1 cellular context compared by ENCODE assay signal in genomic region chr2:168976034-168976654, GRCh38.
A peak's percentile ranks its signal among the peaks of the same experiment; 100 is the strongest.
TF ChIP-seq lines count a peak whose summit lies in the region.

No MANE protein-coding gene starts in this region.

TF ChIP-seq in K562, 482 proteins besides CTCF, POLR2A, EP300 and RAD21 (continued from another document and continues in another):
- no peak for TF ChIP-seq ZNF655 (CRISPR knock-in tag; IDR thresholded peaks at IDR 0.05)
- TF ChIP-seq EHMT2 (IDR thresholded peaks at IDR 0.05) = peak; percentile 94
- no peak for TF ChIP-seq ZNF444 (CRISPR knock-in tag; IDR thresholded peaks at IDR 0.05)
- TF ChIP-seq ZNF133 (CRISPR knock-in tag; IDR thresholded peaks at IDR 0.05) = no peak
- no peak for TF ChIP-seq UBTF (IDR thresholded peaks at IDR 0.05; ENCODE audit: borderline replicate concordance in 1 of 2, low read depth in 2 of 2, low read length in 2 of 2)
- TF ChIP-seq, protein P1, sequence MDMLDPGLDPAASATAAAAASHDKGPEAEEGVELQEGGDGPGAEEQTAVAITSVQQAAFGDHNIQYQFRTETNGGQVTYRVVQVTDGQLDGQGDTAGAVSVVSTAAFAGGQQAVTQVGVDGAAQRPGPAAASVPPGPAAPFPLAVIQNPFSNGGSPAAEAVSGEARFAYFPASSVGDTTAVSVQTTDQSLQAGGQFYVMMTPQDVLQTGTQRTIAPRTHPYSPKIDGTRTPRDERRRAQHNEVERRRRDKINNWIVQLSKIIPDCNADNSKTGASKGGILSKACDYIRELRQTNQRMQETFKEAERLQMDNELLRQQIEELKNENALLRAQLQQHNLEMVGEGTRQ (CRISPR knock-in tag; IDR thresholded peaks at IDR 0.05) = 0 out of 2 replicates have a peak, but pooled peaks have one; percentile 30
- TF ChIP-seq, protein P2, sequence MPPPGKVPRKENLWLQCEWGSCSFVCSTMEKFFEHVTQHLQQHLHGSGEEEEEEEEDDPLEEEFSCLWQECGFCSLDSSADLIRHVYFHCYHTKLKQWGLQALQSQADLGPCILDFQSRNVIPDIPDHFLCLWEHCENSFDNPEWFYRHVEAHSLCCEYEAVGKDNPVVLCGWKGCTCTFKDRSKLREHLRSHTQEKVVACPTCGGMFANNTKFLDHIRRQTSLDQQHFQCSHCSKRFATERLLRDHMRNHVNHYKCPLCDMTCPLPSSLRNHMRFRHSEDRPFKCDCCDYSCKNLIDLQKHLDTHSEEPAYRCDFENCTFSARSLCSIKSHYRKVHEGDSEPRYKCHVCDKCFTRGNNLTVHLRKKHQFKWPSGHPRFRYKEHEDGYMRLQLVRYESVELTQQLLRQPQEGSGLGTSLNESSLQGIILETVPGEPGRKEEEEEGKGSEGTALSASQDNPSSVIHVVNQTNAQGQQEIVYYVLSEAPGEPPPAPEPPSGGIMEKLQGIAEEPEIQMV (tag; conservative IDR thresholded peaks at IDR 0.05; ENCODE audit: low read depth) = peak; percentile 44; the same call in 1 of the 2 replicates
- TF ChIP-seq SAP30 (IDR thresholded peaks at IDR 0.05; ENCODE audit: borderline replicate concordance, insufficient read depth, low read depth, low read length, poor library complexity, severe bottlenecking) = no peak
- no peak for TF ChIP-seq ESRRB (CRISPR knock-in tag; IDR thresholded peaks at IDR 0.05; ENCODE audit: borderline replicate concordance)
- TF ChIP-seq, protein P3, sequence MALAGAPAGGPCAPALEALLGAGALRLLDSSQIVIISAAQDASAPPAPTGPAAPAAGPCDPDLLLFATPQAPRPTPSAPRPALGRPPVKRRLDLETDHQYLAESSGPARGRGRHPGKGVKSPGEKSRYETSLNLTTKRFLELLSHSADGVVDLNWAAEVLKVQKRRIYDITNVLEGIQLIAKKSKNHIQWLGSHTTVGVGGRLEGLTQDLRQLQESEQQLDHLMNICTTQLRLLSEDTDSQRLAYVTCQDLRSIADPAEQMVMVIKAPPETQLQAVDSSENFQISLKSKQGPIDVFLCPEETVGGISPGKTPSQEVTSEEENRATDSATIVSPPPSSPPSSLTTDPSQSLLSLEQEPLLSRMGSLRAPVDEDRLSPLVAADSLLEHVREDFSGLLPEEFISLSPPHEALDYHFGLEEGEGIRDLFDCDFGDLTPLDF (CRISPR knock-in tag; IDR thresholded peaks at IDR 0.05) = no peak
- peak; percentile 94 to 99 for TF ChIP-seq ARNT (IDR thresholded peaks at IDR 0.05)
- TF ChIP-seq MTF1 (CRISPR knock-in tag; IDR thresholded peaks at IDR 0.05; ENCODE audit: borderline replicate concordance) = no peak
- TF ChIP-seq REST (CRISPR knock-in tag; IDR thresholded peaks at IDR 0.05; ENCODE audit: low read depth) = no peak
- TF ChIP-seq, protein P4, sequence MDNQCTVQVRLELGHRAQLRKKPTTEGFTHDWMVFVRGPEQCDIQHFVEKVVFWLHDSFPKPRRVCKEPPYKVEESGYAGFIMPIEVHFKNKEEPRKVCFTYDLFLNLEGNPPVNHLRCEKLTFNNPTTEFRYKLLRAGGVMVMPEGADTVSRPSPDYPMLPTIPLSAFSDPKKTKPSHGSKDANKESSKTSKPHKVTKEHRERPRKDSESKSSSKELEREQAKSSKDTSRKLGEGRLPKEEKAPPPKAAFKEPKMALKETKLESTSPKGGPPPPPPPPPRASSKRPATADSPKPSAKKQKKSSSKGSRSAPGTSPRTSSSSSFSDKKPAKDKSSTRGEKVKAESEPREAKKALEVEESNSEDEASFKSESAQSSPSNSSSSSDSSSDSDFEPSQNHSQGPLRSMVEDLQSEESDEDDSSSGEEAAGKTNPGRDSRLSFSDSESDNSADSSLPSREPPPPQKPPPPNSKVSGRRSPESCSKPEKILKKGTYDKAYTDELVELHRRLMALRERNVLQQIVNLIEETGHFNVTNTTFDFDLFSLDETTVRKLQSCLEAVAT (IDR thresholded peaks at IDR 0.05) = peak in 1 of 2 experiments; percentile 87; a peak in 2 of 4 replicates
- no peak for TF ChIP-seq PCBP1 (IDR thresholded peaks at IDR 0.05; ENCODE audit: low read depth, low read length, poor library complexity, severe bottlenecking)
- no peak for TF ChIP-seq LARP7 (IDR thresholded peaks at IDR 0.05)
- TF ChIP-seq TCF15 (CRISPR knock-in tag; IDR thresholded peaks at IDR 0.05) = no peak
- peak; percentile 83 for TF ChIP-seq ZNF766 (CRISPR knock-in tag; conservative IDR thresholded peaks at IDR 0.05)
- TF ChIP-seq ZNF41 (CRISPR knock-in tag; conservative IDR thresholded peaks at IDR 0.05) = no peak
- TF ChIP-seq JUND (IDR thresholded peaks at IDR 0.05; ENCODE audit: borderline replicate concordance, low read depth, low read length) = peak; percentile 92
- peak; percentile 90; the same call in 2 of the 3 replicates for TF ChIP-seq JUND (tag; IDR thresholded peaks at IDR 0.05; ENCODE audit: borderline replicate concordance, low read depth, low read length)
- TF ChIP-seq RFX5 (IDR thresholded peaks at IDR 0.05; ENCODE audit: low read depth, low read length) = no peak
- TF ChIP-seq DPF2 (IDR thresholded peaks at IDR 0.05) = peak; percentile 100
- TF ChIP-seq ZNF224 (CRISPR knock-in tag; IDR thresholded peaks at IDR 0.05) = peak; percentile 69; the same call in 1 of the 2 replicates
- peak in 1 of 2 experiments; percentile 96; a peak in 2 of 4 replicates for TF ChIP-seq NONO (IDR thresholded peaks at IDR 0.05; ENCODE audit: low read depth in 2 of 2, low read length in 1 of 2)
- peak; percentile 98 for TF ChIP-seq CEBPB (tag; IDR thresholded peaks at IDR 0.05)
- TF ChIP-seq ZNF24 (IDR thresholded peaks at IDR 0.05) = peak; percentile 69
- TF ChIP-seq, protein P5, sequence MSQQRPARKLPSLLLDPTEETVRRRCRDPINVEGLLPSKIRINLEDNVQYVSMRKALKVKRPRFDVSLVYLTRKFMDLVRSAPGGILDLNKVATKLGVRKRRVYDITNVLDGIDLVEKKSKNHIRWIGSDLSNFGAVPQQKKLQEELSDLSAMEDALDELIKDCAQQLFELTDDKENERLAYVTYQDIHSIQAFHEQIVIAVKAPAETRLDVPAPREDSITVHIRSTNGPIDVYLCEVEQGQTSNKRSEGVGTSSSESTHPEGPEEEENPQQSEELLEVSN (IDR thresholded peaks at IDR 0.05; ENCODE audit: borderline replicate concordance in 1 of 2, extremely low read depth in 1 of 2, insufficient read depth in 1 of 2, insufficient read length in 1 of 2, low read depth in 1 of 2, low read length in 1 of 2, poor library complexity in 1 of 2, severe bottlenecking in 1 of 2) = no peak
- 0 out of 2 replicates have a peak, but pooled peaks have one; percentile 33 for TF ChIP-seq USF1 (CRISPR knock-in tag; IDR thresholded peaks at IDR 0.05)
- TF ChIP-seq HNRNPK (IDR thresholded peaks at IDR 0.05; ENCODE audit: low read depth, low read length, poor library complexity, severe bottlenecking) = no peak
- TF ChIP-seq CREBBP (IDR thresholded peaks at IDR 0.05; ENCODE audit: low read depth, low read length) = no peak
- TF ChIP-seq XRCC3 (IDR thresholded peaks at IDR 0.05) = no peak
- no peak; a peak in 1 of 4 replicates for TF ChIP-seq FOXA3 (CRISPR knock-in tag; conservative IDR thresholded peaks at IDR 0.05 in 1 of 2, IDR thresholded peaks at IDR 0.05 in 1 of 2)
- no peak for TF ChIP-seq XRCC5 (IDR thresholded peaks at IDR 0.05; ENCODE audit: low read depth, low read length)
- TF ChIP-seq BRD4 (IDR thresholded peaks at IDR 0.05) = no peak
- TF ChIP-seq PML (IDR thresholded peaks at IDR 0.05; ENCODE audit: low read length) = peak; percentile 99
- no peak for TF ChIP-seq SNAPC5 (CRISPR knock-in tag; IDR thresholded peaks at IDR 0.05)
- no peak; the same call in 1 of the 2 replicates for TF ChIP-seq ZNF445 (CRISPR knock-in tag; IDR thresholded peaks at IDR 0.05; ENCODE audit: low read depth)
- TF ChIP-seq, protein P6, sequence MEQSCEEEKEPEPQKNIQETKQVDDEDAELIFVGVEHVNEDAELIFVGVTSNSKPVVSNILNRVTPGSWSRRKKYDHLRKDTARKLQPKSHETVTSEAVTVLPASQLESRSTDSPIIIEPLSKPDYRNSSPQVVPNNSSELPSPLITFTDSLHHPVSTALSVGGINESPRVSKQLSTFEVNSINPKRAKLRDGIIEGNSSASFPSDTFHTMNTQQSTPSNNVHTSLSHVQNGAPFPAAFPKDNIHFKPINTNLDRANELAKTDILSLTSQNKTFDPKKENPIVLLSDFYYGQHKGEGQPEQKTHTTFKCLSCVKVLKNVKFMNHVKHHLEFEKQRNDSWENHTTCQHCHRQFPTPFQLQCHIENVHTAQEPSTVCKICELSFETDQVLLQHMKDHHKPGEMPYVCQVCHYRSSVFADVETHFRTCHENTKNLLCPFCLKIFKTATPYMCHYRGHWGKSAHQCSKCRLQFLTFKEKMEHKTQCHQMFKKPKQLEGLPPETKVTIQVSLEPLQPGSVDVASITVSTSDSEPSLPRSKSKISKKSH (CRISPR knock-in tag; IDR thresholded peaks at IDR 0.05) = no peak
- TF ChIP-seq MCM3 (IDR thresholded peaks at IDR 0.05) = no peak
- peak; percentile 90 for TF ChIP-seq KAT7 (CRISPR knock-in tag; IDR thresholded peaks at IDR 0.05; ENCODE audit: borderline replicate concordance)
- TF ChIP-seq, protein P7, sequence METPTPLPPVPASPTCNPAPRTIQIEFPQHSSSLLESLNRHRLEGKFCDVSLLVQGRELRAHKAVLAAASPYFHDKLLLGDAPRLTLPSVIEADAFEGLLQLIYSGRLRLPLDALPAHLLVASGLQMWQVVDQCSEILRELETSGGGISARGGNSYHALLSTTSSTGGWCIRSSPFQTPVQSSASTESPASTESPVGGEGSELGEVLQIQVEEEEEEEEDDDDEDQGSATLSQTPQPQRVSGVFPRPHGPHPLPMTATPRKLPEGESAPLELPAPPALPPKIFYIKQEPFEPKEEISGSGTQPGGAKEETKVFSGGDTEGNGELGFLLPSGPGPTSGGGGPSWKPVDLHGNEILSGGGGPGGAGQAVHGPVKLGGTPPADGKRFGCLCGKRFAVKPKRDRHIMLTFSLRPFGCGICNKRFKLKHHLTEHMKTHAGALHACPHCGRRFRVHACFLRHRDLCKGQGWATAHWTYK (CRISPR knock-in tag; IDR thresholded peaks at IDR 0.05) = peak; percentile 65; the same call in 1 of the 2 replicates
- TF ChIP-seq ARID1B (IDR thresholded peaks at IDR 0.05) = peak; percentile 100
- TF ChIP-seq NCOA1 (IDR thresholded peaks at IDR 0.05; ENCODE audit: low read depth) = peak; percentile 96
- TF ChIP-seq JUNB (CRISPR knock-in tag; conservative IDR thresholded peaks at IDR 0.05) = no peak
- TF ChIP-seq MEIS2 (IDR thresholded peaks at IDR 0.05; ENCODE audit: partially characterized antibody) = peak; percentile 99
